16 cellular contexts compared by ENCODE assay signal in the genomic region with DNA sequence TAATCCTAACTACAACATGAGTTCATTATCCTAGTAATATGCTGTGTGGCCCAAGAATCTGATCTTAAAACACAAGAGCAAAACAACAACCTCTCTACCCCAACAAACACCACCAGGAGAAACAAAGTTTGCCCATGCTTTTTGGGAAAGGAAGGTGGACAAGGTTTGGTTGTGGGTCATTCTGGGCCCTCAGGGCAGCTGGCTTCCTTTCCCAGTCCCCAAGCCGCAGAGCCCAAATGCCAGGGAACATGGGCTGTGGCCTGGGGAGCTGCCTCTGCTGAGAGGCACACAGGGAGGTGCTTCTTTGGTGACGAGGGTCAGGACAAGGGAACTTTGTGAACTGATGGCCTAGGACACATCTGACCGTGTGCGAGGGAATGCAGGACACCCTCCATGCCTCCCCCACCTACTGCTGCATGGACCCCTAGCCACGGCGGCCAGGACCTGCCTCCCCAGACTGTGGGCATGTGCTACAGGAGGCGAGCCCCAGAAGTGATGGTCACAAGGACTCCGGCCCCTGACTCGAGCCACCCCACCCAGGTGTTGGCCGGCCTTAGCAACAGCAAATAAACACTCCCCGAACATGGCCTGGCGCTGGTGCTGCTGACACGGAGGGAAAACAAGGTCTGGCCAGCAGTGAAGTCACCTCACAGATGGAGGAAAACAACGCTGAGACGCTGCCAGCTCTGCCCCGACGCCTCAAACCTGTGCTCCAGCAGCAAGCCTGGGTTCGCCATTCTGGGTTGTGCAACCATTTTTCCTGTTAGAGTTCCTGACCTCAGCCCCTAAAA. TPM values are rescaled to one million over a fixed set of nuclear protein-coding genes. Genes with fewer than 3 reads are reported as not detected.
DNase-seq lines count a peak whose midpoint lies in the region; TF ChIP-seq lines count a peak whose summit lies in the region.
"Had no signal": no experiment of that assay in that cellular context is flagged by ENCODE, and none has a peak within 500 bp of the region (broad histone marks: within the 10 kb centered on the region; RNA-seq: fewer than 3 reads in every experiment).

No MANE protein-coding gene starts in this region.

- H3K4me1 ChIP-seq in transverse colon, result no peaks in the 10 kb centered on the region

- no peak for TF ChIP-seq CTCF in glutamatergic neuron (IDR thresholded peaks at IDR 0.05; ENCODE audit: partially characterized antibody, unreplicated experiment)
- TF ChIP-seq CTCF in transverse colon (IDR thresholded peaks at IDR 0.05), result no peak

- H3K4me3 Mint-ChIP-seq in glutamatergic neuron (ENCODE audit: unreplicated experiment), result peak overlapping the region; percentile 43

- peaks cover 14% of the 10 kb centered on the region for H3K27me3 Mint-ChIP-seq in glutamatergic neuron (ENCODE audit: unreplicated experiment)

- 64 to 100% methylated on average over 1 to 16 of the region's 18 CpGs for WGBS in transverse colon (ENCODE audit: low coverage in 1 of 2), 2 donors

- intact Hi-C loops in transverse colon (cut with DNase I; ENCODE audit: low total_unique reads), result no loop called here

- H3K9me3 ChIP-seq in transverse colon, result no peaks in the 10 kb centered on the region
- H3K9me3 ChIP-seq: SK-N-SH had no signal

- H3K9me3 Mint-ChIP-seq in glutamatergic neuron (ENCODE audit: unreplicated experiment), result peaks cover 15% of the 10 kb centered on the region

- in situ Hi-C loops in transverse colon (cut with MboI; ENCODE audit: low pct_ligation_motif_present in 1 of 4, low pct_unique_long_range_greater_than_20kb in 1 of 4, low sequenced_read_pairs in 3 of 4), result loop anchor here in 2 of 4 donors (25.0 kb wide), 1 partner anchor 89 kb away; the partner anchor contains the start of gene BFSP1 (in 2 of the 2)

- peaks cover 0 to 62% (median 25%) of the 10 kb centered on the region in 4 donors for H3K36me3 ChIP-seq in transverse colon

- no peak for TF ChIP-seq POLR2A in transverse colon (IDR thresholded peaks at IDR 0.05)

- no peak for TF ChIP-seq EP300 in transverse colon (IDR thresholded peaks at IDR 0.05; ENCODE audit: low read depth)

- peaks cover 9% of the 10 kb centered on the region for H3K36me3 Mint-ChIP-seq in glutamatergic neuron (ENCODE audit: unreplicated experiment)

- H3K27ac Mint-ChIP-seq in glutamatergic neuron (ENCODE audit: unreplicated experiment), result peak overlapping the region; percentile 64

- H3K4me1 Mint-ChIP-seq in glutamatergic neuron (ENCODE audit: low read depth, unreplicated experiment), result peaks cover 36% of the 10 kb centered on the region

- peak overlapping the region in 3 of 4 donors; percentile 23 to 47 (median 34) for H3K27ac ChIP-seq in transverse colon
- H3K27ac ChIP-seq: brain microvascular endothelial cell, GM23248, WERI-Rb-1 had no signal

- no peak overlapping the region for H3K4me3 ChIP-seq in transverse colon
- H3K4me3 ChIP-seq: GM23248 had no signal

- no peaks in the 10 kb centered on the region for H3K27me3 ChIP-seq in transverse colon
- H3K27me3 ChIP-seq: brain microvascular endothelial cell had no signal

- peak; percentile 8 for DNase-seq in activated CD8-positive, alpha-beta memory T cell treated with anti-CD3 and anti-CD28 coated beads, Interleukin-2, amount 50 U/mL, for 4 hours
- DNase-seq in activated CD8-positive, alpha-beta memory T cell treated with anti-CD3 and anti-CD28 coated beads for 24 hours, result no peak
- DNase-seq in glutamatergic neuron, result no peak
- DNase-seq in mucosa of gallbladder (ENCODE audit: low spot score), result peak; percentile 63
- DNase-seq in transverse colon, result no peak
- DNase-seq in islet precursor cell, result no peak
- no peak for DNase-seq in NCI-H1105 (lab: John Stamatoyannopoulos, UW)
- no peak for DNase-seq in NCI-H526 treated with DMSO at 0.1 percent for 48 hours (lab: John Stamatoyannopoulos, UW)
- DNase-seq: brain microvascular endothelial cell; GM23248; NCI-H1105 treated with DMSO at 0.1 percent for 48 hours; NCI-H226; retina; stimulated activated CD4-positive, alpha-beta T cell treated with anti-CD3 and anti-CD28 coated beads, Interleukin-4, amount 100 ng/mL, for 4 hours; WERI-Rb-1 had no signal

RNA-seq across cellular contexts. Expression of gene RRBP1, which starts 55.6 kb away (rescaled TPM):
- total RNA-seq in glutamatergic neuron (ENCODE audit: unreplicated experiment) (63.3 TPM), mucosa of gallbladder (355 TPM), transverse colon (100 to 1,000 TPM; 219 to 403 (median 288) TPM)

RNA-seq across cellular contexts. Expression of gene DSTN, which starts 56.5 kb away (rescaled TPM):
- total RNA-seq in glutamatergic neuron (ENCODE audit: unreplicated experiment) (233 TPM), mucosa of gallbladder (738 TPM), transverse colon (100 to 1,000 TPM; 280 to 589 (median 373) TPM)

Comparison
In these comparisons a context has a peak if more than half of its experiments do, and no peak if none do; other contexts are left out.
1. DNase-seq: peak in activated CD8-positive, alpha-beta memory T cell treated with anti-CD3 and anti-CD28 coated beads, Interleukin-2, amount 50 U/mL, for 4 hours (single experiment) and mucosa of gallbladder (single experiment); none in activated CD8-positive, alpha-beta memory T cell treated with anti-CD3 and anti-CD28 coated beads for 24 hours (single experiment), glutamatergic neuron (single experiment), transverse colon (single experiment), islet precursor cell (single experiment), NCI-H1105 (single experiment) and NCI-H526 treated with DMSO at 0.1 percent for 48 hours (single experiment).